ENCODE assay signal across 8 cellular contexts in genomic region chr13:44578064-44578394, GRCh38. TPM values are rescaled to one million over a fixed set of nuclear protein-coding genes. Genes with fewer than 3 reads are reported as not detected.
DNase-seq lines count a peak whose midpoint lies in the region; ATAC-seq and TF ChIP-seq lines count a peak whose summit lies in the region.

No MANE protein-coding gene starts in this region.

- TF ChIP-seq POLR2A in stomach (IDR thresholded peaks at IDR 0.05), result no peak

- peaks cover 11% of the 10 kb centered on the region for H3K36me3 Mint-ChIP-seq in activated naive CD8-positive, alpha-beta T cell treated with anti-CD3 and anti-CD28 coated beads for 36 hours

- no peak for TF ChIP-seq CTCF in AG10803 (conservative IDR thresholded peaks at IDR 0.05; ENCODE audit: low read length)
- no peak for TF ChIP-seq CTCF in stomach (IDR thresholded peaks at IDR 0.05)

- peak overlapping the region; percentile 88 for H3K4me3 Mint-ChIP-seq in activated naive CD8-positive, alpha-beta T cell treated with anti-CD3 and anti-CD28 coated beads for 36 hours

- TF ChIP-seq EP300 in stomach (IDR thresholded peaks at IDR 0.05), result no peak

- H3K4me3 ChIP-seq in AG10803 (ENCODE audit: low read length), result peak overlapping the region; percentile 77
- H3K4me3 ChIP-seq in iPS-18c (ENCODE audit: insufficient read depth, low read depth, low read length), result peak overlapping the region; percentile 83
- peak overlapping the region; percentile 87 to 95 (median 94) for H3K4me3 ChIP-seq in stomach

- H3K4me1 Mint-ChIP-seq in activated naive CD8-positive, alpha-beta T cell treated with anti-CD3 and anti-CD28 coated beads for 36 hours, result peaks cover 29% of the 10 kb centered on the region

- H3K9me3 ChIP-seq in iPS-18c (ENCODE audit: control insufficient read depth, insufficient read depth, low read length) (no peaks in the 10 kb centered on the region), stomach (no peaks in the 10 kb centered on the region)

- peak overlapping the region; percentile 96 to 99 (median 98) for H3K27ac ChIP-seq in stomach

- 1 to 5% (median 2%) methylated on average over 14 to 15 of the region's 15 CpGs for WGBS in stomach, 5 donors

- H3K4me1 ChIP-seq in stomach, result peaks cover 20 to 37% (median 32%) of the 10 kb centered on the region in 4 donors

- ATAC-seq in HG02943 (IDR thresholded peaks at IDR 0.05; ENCODE audit: low read depth, unreplicated experiment), result peak; percentile 0
- ATAC-seq in GM21723 (IDR thresholded peaks at IDR 0.05; ENCODE audit: unreplicated experiment), result no peak

- H3K36me3 ChIP-seq in stomach, result no peaks in the 10 kb centered on the region

- no peaks in the 10 kb centered on the region for H3K27me3 ChIP-seq in stomach

- peak overlapping the region; percentile 68 for H3K27ac Mint-ChIP-seq in activated naive CD8-positive, alpha-beta T cell treated with anti-CD3 and anti-CD28 coated beads for 36 hours

- H3K27me3 Mint-ChIP-seq in activated naive CD8-positive, alpha-beta T cell treated with anti-CD3 and anti-CD28 coated beads for 36 hours, result peaks cover 4% of the 10 kb centered on the region

- peak; percentile 66 for DNase-seq in AG10803 (ENCODE audit: low read depth)
- DNase-seq in activated naive CD8-positive, alpha-beta T cell treated with anti-CD3 and anti-CD28 coated beads for 36 hours, result no peak
- peak; percentile 33 for DNase-seq in stomach
- no peak for DNase-seq in globus pallidus (ENCODE audit: low spot score)
- DNase-seq in KG1 (lab: John Stamatoyannopoulos, UW), result no peak

- intact Hi-C loops in stomach (cut with DNase I; ENCODE audit: low total_unique reads), result no loop called here

- no peaks in the 10 kb centered on the region for H3K9me3 Mint-ChIP-seq in activated naive CD8-positive, alpha-beta T cell treated with anti-CD3 and anti-CD28 coated beads for 36 hours

RNA-seq across cellular contexts. Expression of gene TSC22D1, which starts 1.9 kb away (rescaled TPM):
- total RNA-seq in activated naive CD8-positive, alpha-beta T cell treated with anti-CD3 and anti-CD28 coated beads for 36 hours, result 1 to 10 TPM; 6.0 to 6.7 TPM
- 100 to 1,000 TPM in 3 of 5 donors, 10 to 100 TPM in 2; 26.1 to 195 (median 127) TPM for total RNA-seq in stomach
- 100 to 1,000 TPM in 2 of 3 donors, 10 to 100 TPM in 1; 83.9 to 115 (median 107) TPM for polyA plus RNA-seq in stomach

Comparison
In these comparisons a context has a peak if more than half of its experiments do, and no peak if none do; other contexts are left out.
1. DNase-seq: peak in AG10803 (single experiment) and stomach (single experiment); none in activated naive CD8-positive, alpha-beta T cell treated with anti-CD3 and anti-CD28 coated beads for 36 hours (single experiment), globus pallidus (single experiment) and KG1 (single experiment).
2. Peak in every context shown above with its lines, with median percentiles within 50 percentile points of each other: H3K4me3 ChIP-seq.